8 cellular contexts compared by ENCODE assay signal in the genomic region with DNA sequence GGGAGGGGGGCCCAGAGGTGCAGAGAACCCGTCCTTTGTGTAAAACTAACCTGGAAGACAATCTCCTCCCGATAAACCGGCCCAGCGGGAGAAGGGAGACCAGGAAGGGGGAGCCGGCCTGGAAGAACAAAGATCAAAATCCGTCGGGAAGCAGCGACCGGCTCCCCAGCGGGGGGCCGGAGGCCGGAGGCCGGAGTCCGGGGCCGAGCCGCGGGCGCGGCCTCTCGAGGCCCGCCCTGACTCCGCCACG. TPM values are rescaled to one million over a fixed set of nuclear protein-coding genes. Genes with fewer than 3 reads are reported as not detected.
DNase-seq lines count a peak whose midpoint lies in the region; TF ChIP-seq lines count a peak whose summit lies in the region.

No MANE protein-coding gene starts in this region.

- peak overlapping the region; percentile 91 for H3K4me3 Mint-ChIP-seq in activated CD4-positive, alpha-beta memory T cell treated with anti-CD3 and anti-CD28 coated beads, Interleukin-2, amount 10 ng/mL, durations not matched to agents 7 days and 5 days

- TF ChIP-seq CTCF in HFF-Myc (IDR thresholded peaks at IDR 0.05; ENCODE audit: low read depth, low read length, missing control alignments) (no peak), spleen (IDR thresholded peaks at IDR 0.05 in 8 of 11, conservative IDR thresholded peaks at IDR 0.05 in 3 of 11) (no peak), GM20000 (IDR thresholded peaks at IDR 0.05; ENCODE audit: extremely low read depth, missing control alignments) (no peak)

- no peaks in the 10 kb centered on the region for H3K4me1 ChIP-seq in iPS DF 6.9 (ENCODE audit: control insufficient read depth, insufficient read depth, low read length)
- peaks cover 0 to 14% (median 6%) of the 10 kb centered on the region in 6 donors for H3K4me1 ChIP-seq in spleen

- H3K27ac Mint-ChIP-seq in activated CD4-positive, alpha-beta memory T cell treated with anti-CD3 and anti-CD28 coated beads, Interleukin-2, amount 10 ng/mL, durations not matched to agents 7 days and 5 days = no peak overlapping the region

- TF ChIP-seq POLR2A in spleen (IDR thresholded peaks at IDR 0.05) = no peak

- POLR2A ChIA-PET in activated CD4-positive, alpha-beta memory T cell treated with anti-CD3 and anti-CD28 coated beads, Interleukin-2, amount 10 ng/mL, durations not matched to agents 7 days and 5 days (lab: Charles Lee) = interaction anchor here (0.9 kb wide), 1 partner anchor 166 kb away, joined by 3 read pairs; no protein-coding TSS in a partner anchor

- H3K36me3 ChIP-seq in iPS DF 6.9 (ENCODE audit: control insufficient read depth, insufficient read depth, low read length) (no peaks in the 10 kb centered on the region), spleen (no peaks in the 10 kb centered on the region)

- peaks cover 8% of the 10 kb centered on the region for H3K27me3 Mint-ChIP-seq in activated CD4-positive, alpha-beta memory T cell treated with anti-CD3 and anti-CD28 coated beads, Interleukin-2, amount 10 ng/mL, durations not matched to agents 7 days and 5 days

- peaks cover 19% of the 10 kb centered on the region for H3K4me1 Mint-ChIP-seq in activated CD4-positive, alpha-beta memory T cell treated with anti-CD3 and anti-CD28 coated beads, Interleukin-2, amount 10 ng/mL, durations not matched to agents 7 days and 5 days

- intact Hi-C loops in spleen (cut with DNase I; ENCODE audit: low total_unique reads) = no loop called here

- H3K36me3 Mint-ChIP-seq in activated CD4-positive, alpha-beta memory T cell treated with anti-CD3 and anti-CD28 coated beads, Interleukin-2, amount 10 ng/mL, durations not matched to agents 7 days and 5 days (ENCODE audit: low read depth) = peaks cover 4% of the 10 kb centered on the region

- CTCF ChIA-PET in activated CD4-positive, alpha-beta memory T cell treated with anti-CD3 and anti-CD28 coated beads, Interleukin-2, amount 10 ng/mL, durations not matched to agents 7 days and 5 days (lab: Charles Lee) = no interaction called here

- H3K27ac ChIP-seq in iPS DF 6.9 (ENCODE audit: low read length) = no peak overlapping the region
- peak overlapping the region in 5 of 8 donors; percentile 19 to 80 (median 76) for H3K27ac ChIP-seq in spleen

- H3K9me3 ChIP-seq in iPS DF 6.9 (ENCODE audit: control insufficient read depth, insufficient read depth, low read length) = no peaks in the 10 kb centered on the region
- H3K9me3 ChIP-seq in spleen = no peaks in the 10 kb centered on the region

- H3K4me3 ChIP-seq in HFF-Myc (replicated peaks; ENCODE audit: low read depth, low read length) (peak overlapping the region; percentile 69), iPS DF 6.9 (ENCODE audit: low read length) (peak overlapping the region; percentile 98; the same call in 1 of the 2 replicates), spleen (peak overlapping the region; percentile 51 to 87 (median 64))

- no CpG with 5 or more reads among the region's 23 CpGs for WGBS in iPS DF 6.9 (ENCODE audit: insufficient coverage, insufficient read length)
- WGBS in spleen, 5 donors = 0 to 50% (median 1%) methylated on average over 7 to 23 of the region's 23 CpGs

- H3K27me3 ChIP-seq in iPS DF 6.9 (ENCODE audit: control insufficient read depth, insufficient read depth, low read length) = no peaks in the 10 kb centered on the region
- no peaks in the 10 kb centered on the region for H3K27me3 ChIP-seq in spleen (replicated peaks in 1 of 7)

- H3K9me3 Mint-ChIP-seq in activated CD4-positive, alpha-beta memory T cell treated with anti-CD3 and anti-CD28 coated beads, Interleukin-2, amount 10 ng/mL, durations not matched to agents 7 days and 5 days = no peaks in the 10 kb centered on the region

- DNase-seq in HFF-Myc (ENCODE audit: extremely low read depth, low read depth) = no peak
- no peak for DNase-seq in activated CD4-positive, alpha-beta memory T cell treated with anti-CD3 and anti-CD28 coated beads, Interleukin-2, amount 10 ng/mL, durations not matched to agents 7 days and 5 days
- DNase-seq in iPS DF 6.9 (ENCODE audit: low read depth, low spot score) = no peak
- no peak for DNase-seq in spleen
- no peak for DNase-seq in GM20000 (ENCODE audit: low spot score)
- no peak for DNase-seq in NCI-H510A (lab: John Stamatoyannopoulos, UW)
- no peak for DNase-seq in COLO829 (ENCODE audit: low spot score)
- DNase-seq in occipital lobe (lab: John Stamatoyannopoulos, UW) = no peak

RNA-seq across cellular contexts. Expression of a gene that starts 0.6 kb away (rescaled TPM):
- 1 to 10 TPM; 5.8 to 7.5 TPM for total RNA-seq in activated CD4-positive, alpha-beta memory T cell treated with anti-CD3 and anti-CD28 coated beads, Interleukin-2, amount 10 ng/mL, durations not matched to agents 7 days and 5 days
- total RNA-seq in spleen (1 to 10 TPM; 4.9 to 9.2 (median 5.9) TPM), occipital lobe (28.1 TPM)
- polyA plus RNA-seq in spleen = 1 to 10 TPM; 1.2 to 1.9 (median 1.9) TPM
